1 cellular context compared by ENCODE assay signal in genomic region chr14:90627478-90627877, GRCh38.
TF ChIP-seq lines count a peak whose summit lies in the region.

No MANE protein-coding gene starts in this region.

TF ChIP-seq in K562, 482 proteins besides CTCF, POLR2A, EP300 and RAD21 (continued from another document and continues in another):
- TF ChIP-seq ZNF655 (CRISPR knock-in tag; IDR thresholded peaks at IDR 0.05) (no peak), ZNF583 (CRISPR knock-in tag; IDR thresholded peaks at IDR 0.05) (no peak), CBFA2T3 (IDR thresholded peaks at IDR 0.05) (peak; percentile 59), RBM34 (IDR thresholded peaks at IDR 0.05; ENCODE audit: borderline replicate concordance, insufficient read depth, low read length) (no peak), HCFC1 (IDR thresholded peaks at IDR 0.05; ENCODE audit: low read depth, low read length) (no peak), ZNF551 (CRISPR knock-in tag; IDR thresholded peaks at IDR 0.05) (no peak), SOX6 (IDR thresholded peaks at IDR 0.05) (peak; percentile 30; the same call in 1 of the 2 replicates), HMBOX1 (IDR thresholded peaks at IDR 0.05) (0 out of 2 replicates have a peak, but pooled peaks have one; percentile 20), ZNF589 (CRISPR knock-in tag; IDR thresholded peaks at IDR 0.05; ENCODE audit: low read depth) (no peak), MEIS2 (IDR thresholded peaks at IDR 0.05; ENCODE audit: partially characterized antibody) (peak; percentile 86), GTF2E2 (tag; IDR thresholded peaks at IDR 0.05) (no peak), ZNF282 (CRISPR knock-in tag; IDR thresholded peaks at IDR 0.05) (no peak), ZNF121 (CRISPR knock-in tag; conservative IDR thresholded peaks at IDR 0.05) (no peak), ESRRB (CRISPR knock-in tag; IDR thresholded peaks at IDR 0.05; ENCODE audit: borderline replicate concordance) (no peak), DEAF1 (CRISPR knock-in tag; IDR thresholded peaks at IDR 0.05) (no peak), SIX5 (IDR thresholded peaks at IDR 0.05; ENCODE audit: borderline replicate concordance in 1 of 2, insufficient read depth in 1 of 2, low read depth in 1 of 2, low read length in 2 of 2) (no peak), TEAD1 (CRISPR knock-in tag; IDR thresholded peaks at IDR 0.05) (no peak), HDAC1 (IDR thresholded peaks at IDR 0.05) (0 out of 4 replicates have a peak, but pooled peaks of 1 of the 2 experiments have one; percentile 50), PTBP1 (IDR thresholded peaks at IDR 0.05; ENCODE audit: low read depth, low read length) (no peak), PBX2 (CRISPR knock-in tag; IDR thresholded peaks at IDR 0.05; ENCODE audit: low read depth) (no peak), PBX2 (tag; conservative IDR thresholded peaks at IDR 0.05; ENCODE audit: low read depth) (peak; percentile 62; the same call in 1 of the 2 replicates), SP1 (CRISPR knock-in tag; IDR thresholded peaks at IDR 0.05) (no peak), CAMTA2 (CRISPR knock-in tag; conservative IDR thresholded peaks at IDR 0.05) (no peak), MEF2D (tag; conservative IDR thresholded peaks at IDR 0.05; ENCODE audit: low read depth) (peak; percentile 97), CHD7 (IDR thresholded peaks at IDR 0.05; ENCODE audit: low read depth, low read length) (no peak), CREBBP (IDR thresholded peaks at IDR 0.05; ENCODE audit: low read depth, low read length) (no peak), IRF9 (tag; IDR thresholded peaks at IDR 0.05) (no peak), FOXA3 (CRISPR knock-in tag; conservative IDR thresholded peaks at IDR 0.05 in 1 of 2, IDR thresholded peaks at IDR 0.05 in 1 of 2) (peak in 1 of 2 experiments; percentile 45; a peak in 2 of 4 replicates), ETV1 (tag; conservative IDR thresholded peaks at IDR 0.05; ENCODE audit: low read depth) (no peak), RCOR1 (IDR thresholded peaks at IDR 0.05; ENCODE audit: borderline replicate concordance in 1 of 2, low read depth in 2 of 2, low read length in 2 of 2) (0 out of 4 replicates have a peak, but pooled peaks of 1 of the 2 experiments have one; percentile 26), KDM1A (IDR thresholded peaks at IDR 0.05) (peak; percentile 57 to 68; a peak in 2 of 4 replicates), PHF8 (IDR thresholded peaks at IDR 0.05; ENCODE audit: borderline replicate concordance, low read length) (no peak), ZBTB7A (IDR thresholded peaks at IDR 0.05; ENCODE audit: borderline replicate concordance, control insufficient read depth, low read depth, low read length) (no peak), NCOR1 (IDR thresholded peaks at IDR 0.05) (peak; percentile 56; the same call in 1 of the 2 replicates), ZBTB33 (CRISPR knock-in tag; IDR thresholded peaks at IDR 0.05) (no peak), KLF16 (IDR thresholded peaks at IDR 0.05) (peak; percentile 37; the same call in 1 of the 2 replicates), TAL1 (IDR thresholded peaks at IDR 0.05) (peak; percentile 41), USF2 (CRISPR knock-in tag; IDR thresholded peaks at IDR 0.05) (no peak), TBL1XR1 (IDR thresholded peaks at IDR 0.05; ENCODE audit: low read length in 2 of 2) (peak in 1 of 2 experiments; percentile 63; a peak in 1 of 4 replicates), ZNF79 (CRISPR knock-in tag; IDR thresholded peaks at IDR 0.05; ENCODE audit: low read depth) (no peak), ZNF586 (CRISPR knock-in tag; conservative IDR thresholded peaks at IDR 0.05) (no peak), SRSF3 (IDR thresholded peaks at IDR 0.05; ENCODE audit: insufficient read depth, low read length) (no peak)
